In genomic region chr6:16106991-16107787, GRCh38 we compare ENCODE assay signal across 17 cellular contexts. TPM values are rescaled to one million over a fixed set of nuclear protein-coding genes. Genes with fewer than 3 reads are reported as not detected.
DNase-seq lines count a peak whose midpoint lies in the region; ATAC-seq and TF ChIP-seq lines count a peak whose summit lies in the region.
"Had no signal": no experiment of that assay in that cellular context is flagged by ENCODE, and none has a peak within 500 bp of the region (broad histone marks: within the 10 kb centered on the region; RNA-seq: fewer than 3 reads in every experiment).

No MANE protein-coding gene starts in this region.

- peak overlapping the region; percentile 8 for H3K4me3 ChIP-seq in psoas muscle
- H3K4me3 ChIP-seq: BLaER1 had no signal

- in situ Hi-C loops in GM13977 (cut with MboI; ENCODE audit: low pct_unique_long_range_greater_than_20kb, low sequenced_read_pairs, unreplicated experiment) = no loop called here

- H3K27me3 ChIP-seq in psoas muscle (ENCODE audit: insufficient read depth in 3 of 3, low read length in 2 of 3) = no peaks in the 10 kb centered on the region
- H3K27me3 ChIP-seq: BLaER1 had no signal

- peak; percentile 43 for DNase-seq in DMS53 (lab: John Stamatoyannopoulos, UW)
- no peak for DNase-seq in DMS53 treated with DMSO at 0.1 percent for 48 hours (lab: John Stamatoyannopoulos, UW; ENCODE audit: unreplicated experiment)
- peak; percentile 45 for DNase-seq in NCI-H146 (lab: John Stamatoyannopoulos, UW)
- DNase-seq in chondrocyte (ENCODE audit: low spot score) = no peak
- no peak for DNase-seq in psoas muscle
- no peak for DNase-seq in GM13977 (ENCODE audit: low spot score)
- no peak for DNase-seq in T-helper 9 cell
- DNase-seq: 8988T; AML-193; CD8-positive, alpha-beta memory T cell; DND-41; GDM1; HCEC 1CT; HFFc6 had no signal

- no peaks in the 10 kb centered on the region for H3K9me3 Mint-ChIP-seq in chondrocyte (ENCODE audit: low read depth)
- H3K9me3 Mint-ChIP-seq: CD8-positive, alpha-beta memory T cell; HFFc6 had no signal

- H3K4me1 ChIP-seq in psoas muscle = peaks cover 66% of the 10 kb centered on the region

- H3K36me3 Mint-ChIP-seq in chondrocyte (ENCODE audit: low read depth) = no peaks in the 10 kb centered on the region

- peaks cover 54% of the 10 kb centered on the region for H3K4me1 Mint-ChIP-seq in chondrocyte (ENCODE audit: low read depth)
- H3K4me1 Mint-ChIP-seq: CD8-positive, alpha-beta memory T cell had no signal

- no peak overlapping the region for H3K4me3 Mint-ChIP-seq in chondrocyte (ENCODE audit: unreplicated experiment)
- H3K4me3 Mint-ChIP-seq: CD8-positive, alpha-beta memory T cell; HFFc6 had no signal

- H3K27ac Mint-ChIP-seq in chondrocyte (ENCODE audit: unreplicated experiment) = peak overlapping the region; percentile 41
- H3K27ac Mint-ChIP-seq: CD8-positive, alpha-beta memory T cell; HFFc6 had no signal

- intact Hi-C loops in psoas muscle (cut with DNase I) = no loop called here

- ATAC-seq in psoas muscle (peak in 3 of 4 donors; percentile 50 to 69 (median 64)), GM18505 (IDR thresholded peaks at IDR 0.05; ENCODE audit: unreplicated experiment) (no peak)
- ATAC-seq: HepG2 had no signal

- 63 to 76% (median 68%) methylated on average over 8 of the region's 8 CpGs for WGBS in psoas muscle, 3 donors

- no peaks in the 10 kb centered on the region for H3K9me3 ChIP-seq in psoas muscle
- H3K9me3 ChIP-seq: BLaER1 had no signal

- peak overlapping the region; percentile 82 for H3K27ac ChIP-seq in psoas muscle
- H3K27ac ChIP-seq: BLaER1 had no signal

- H3K36me3 ChIP-seq in psoas muscle (ENCODE audit: insufficient read depth in 1 of 2, low read depth in 1 of 2) = no peaks in the 10 kb centered on the region
- H3K36me3 ChIP-seq: BLaER1 had no signal

- H3K27me3 Mint-ChIP-seq in chondrocyte (ENCODE audit: low read depth) = no peaks in the 10 kb centered on the region

- TF ChIP-seq POLR2A in GM18505 (IDR thresholded peaks at IDR 0.05; ENCODE audit: borderline replicate concordance, extremely low read depth, insufficient read depth, insufficient read length) = no peak

- TF ChIP-seq CTCF in chondrocyte (IDR thresholded peaks at IDR 0.05) (no peak), psoas muscle (IDR thresholded peaks at IDR 0.05) (no peak), GM13977 (IDR thresholded peaks at IDR 0.05; ENCODE audit: extremely low read depth, insufficient read depth, missing control alignments) (no peak)

RNA-seq across cellular contexts. Expression of gene MYLIP, which starts 21.7 kb away (rescaled TPM):
- total RNA-seq in chondrocyte (15.9 to 23.1 TPM (median 16.6 TPM) in 3 replicates), psoas muscle (10 to 100 TPM in 3 of 4 donors, 1 to 10 TPM in 1; 7.9 to 23.4 (median 14.7) TPM)
- polyA plus RNA-seq in psoas muscle = 10 to 100 TPM in 2 of 3 donors, 1 to 10 TPM in 1; 3.9 to 21.1 (median 15.4) TPM

Comparison
In these comparisons a context has a peak if more than half of its experiments do, and no peak if none do; other contexts are left out.
1. DNase-seq: peak in DMS53 (single experiment) and NCI-H146 (single experiment); none in DMS53 treated with DMSO at 0.1 percent for 48 hours (single experiment), chondrocyte (single experiment), psoas muscle (0 of 2), GM13977 (single experiment) and T-helper 9 cell (single experiment).